11 cellular contexts compared by ENCODE assay signal in the genomic region with DNA sequence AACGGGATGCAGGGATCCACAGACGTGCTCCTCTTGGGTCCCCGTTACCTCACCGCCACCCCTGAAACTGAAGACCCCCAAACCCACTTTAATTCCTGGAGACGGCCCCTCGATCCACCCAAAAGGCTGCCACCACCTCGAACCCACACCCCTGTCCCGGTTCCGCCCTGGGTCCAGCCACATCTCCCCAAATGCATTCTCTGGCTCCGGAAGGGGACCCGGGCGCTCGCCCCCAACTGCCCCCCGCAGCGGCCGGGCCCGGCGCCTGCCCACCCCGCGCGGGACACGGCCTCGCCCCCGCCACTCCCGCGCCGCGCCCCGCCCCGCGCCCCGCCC. TPM values are rescaled to one million over a fixed set of nuclear protein-coding genes. Genes with fewer than 3 reads are reported as not detected.
A peak's percentile ranks its signal among the peaks of the same experiment; 100 is the strongest.
DNase-seq lines count a peak whose midpoint lies in the region; ATAC-seq, FAIRE-seq and TF ChIP-seq lines count a peak whose summit lies in the region.
"Had no signal": no experiment of that assay in that cellular context is flagged by ENCODE, and none has a peak within 500 bp of the region (broad histone marks: within the 10 kb centered on the region; RNA-seq: fewer than 3 reads in every experiment).

No MANE protein-coding gene starts in this region.

- no peaks in the 10 kb centered on the region for H3K9me3 Mint-ChIP-seq in natural killer cell treated with Interleukin-12 subunit alpha and Interleukin-12 subunit beta and Interleukin-15 and Interleukin-18, amount 100 ng/mL, for 72 hours

- H3K18ac ChIP-seq in trophoblast cell (ENCODE audit: low read length) = no peak overlapping the region

- no peak overlapping the region for H3K14ac ChIP-seq in trophoblast cell (ENCODE audit: low read length)

- H3K4ac ChIP-seq in trophoblast cell (ENCODE audit: low read depth, low read length) = no peak overlapping the region

- H2BK12ac ChIP-seq in trophoblast cell (ENCODE audit: low read length) = no peak overlapping the region

- no peak overlapping the region for H3K23ac ChIP-seq in trophoblast cell (ENCODE audit: low read length)

- H3K27ac Mint-ChIP-seq in natural killer cell treated with Interleukin-12 subunit alpha and Interleukin-12 subunit beta and Interleukin-15 and Interleukin-18, amount 100 ng/mL, for 72 hours = no peak overlapping the region

- no peak overlapping the region for H2BK120ac ChIP-seq in trophoblast cell (ENCODE audit: insufficient read depth, low read length, poor library complexity)

- peaks cover 10% of the 10 kb centered on the region for H3K79me2 ChIP-seq in trophoblast cell (ENCODE audit: control insufficient read depth, insufficient read depth, low read length, poor library complexity)

- TF ChIP-seq CTCF in A673 (conservative IDR thresholded peaks at IDR 0.05; ENCODE audit: low read depth, low read length) (no peak), RWPE1 (conservative IDR thresholded peaks at IDR 0.05; ENCODE audit: low read depth) (no peak)

- H3K36me3 ChIP-seq in A673 (ENCODE audit: insufficient read depth, low read length, poor library complexity, severe bottlenecking) = no peaks in the 10 kb centered on the region
- no peaks in the 10 kb centered on the region for H3K36me3 ChIP-seq in esophagus (ENCODE audit: control insufficient read depth in 2 of 2, insufficient read depth in 2 of 2, low read length in 1 of 2)
- H3K36me3 ChIP-seq in trophoblast cell (ENCODE audit: control insufficient read depth in 1 of 2, insufficient read depth in 2 of 2, low read length in 2 of 2) = no peaks in the 10 kb centered on the region

- no peaks in the 10 kb centered on the region for H3K36me3 Mint-ChIP-seq in natural killer cell treated with Interleukin-12 subunit alpha and Interleukin-12 subunit beta and Interleukin-15 and Interleukin-18, amount 100 ng/mL, for 72 hours

- H3K4me3 Mint-ChIP-seq in natural killer cell treated with Interleukin-12 subunit alpha and Interleukin-12 subunit beta and Interleukin-15 and Interleukin-18, amount 100 ng/mL, for 72 hours = no peak overlapping the region

- no TSS peak for BruUV-seq in A673 (replicated peaks; lab: Mats Ljungman, UMichigan)

- H2AFZ ChIP-seq in trophoblast cell (ENCODE audit: insufficient read depth, low read length, poor library complexity) = no peak overlapping the region

- no peak for TF ChIP-seq POLR2A in H54 (IDR thresholded peaks at IDR 0.05; ENCODE audit: low read depth, low read length)

- no peak overlapping the region for H4K12ac ChIP-seq in trophoblast cell (ENCODE audit: low read depth, low read length)

- CTCF ChIA-PET in A673 (lab: Charles Lee) = interaction anchor here (1.3 kb wide), 1 partner anchor 58 kb away, joined by 4 read pairs; no protein-coding TSS in a partner anchor
- CTCF ChIA-PET in RWPE1 (lab: Yijun Ruan, JAX) = interaction anchor here (0.6 to 1.1 kb wide), 2 partner anchors 58 to 61 kb away, joined by 4 read pairs; no protein-coding TSS in a partner anchor

- POLR2A ChIA-PET in A673 (lab: Charles Lee; ENCODE audit: low non-redundant PET) (interaction anchor here (0.6 kb wide), 1 partner anchor 23 kb away, joined by 3 read pairs; no protein-coding TSS in a partner anchor), RWPE1 (lab: Yijun Ruan, JAX; ENCODE audit: low non-redundant PET) (interaction anchor here (0.8 kb wide), 1 partner anchor 31 kb away, joined by 4 read pairs; no protein-coding TSS in a partner anchor)

- H3K27ac ChIP-seq in A673 (ENCODE audit: low read depth, low read length, poor library complexity, severe bottlenecking) (no peak overlapping the region), RWPE1 (peak overlapping the region; percentile 98), esophagus (ENCODE audit: low read depth in 2 of 2, low read length in 1 of 2) (peak overlapping the region; percentile 13 to 60), trophoblast cell (ENCODE audit: low read depth, low read length) (no peak overlapping the region)

- H2AK5ac ChIP-seq in trophoblast cell (ENCODE audit: low read length) = no peak overlapping the region

- no peak overlapping the region for H2BK5ac ChIP-seq in trophoblast cell (ENCODE audit: low read depth, low read length, poor library complexity)

- H3K9me3 ChIP-seq in A673 (ENCODE audit: low read depth, low read length, poor library complexity, severe bottlenecking) = no peaks in the 10 kb centered on the region
- H3K9me3 ChIP-seq in esophagus (ENCODE audit: control insufficient read depth in 2 of 2, insufficient read depth in 1 of 2, low read depth in 1 of 2, low read length in 1 of 2) = no peaks in the 10 kb centered on the region
- H3K9me3 ChIP-seq in trophoblast cell (ENCODE audit: insufficient read depth, low read depth, low read length) = peaks cover 3% of the 10 kb centered on the region

- no peak for DNase-seq in A673 (ENCODE audit: low spot score)
- no peak for DNase-seq in RWPE1 (ENCODE audit: low spot score)
- DNase-seq in trophoblast cell = no peak
- DNase-seq in natural killer cell treated with Interleukin-12 subunit alpha and Interleukin-12 subunit beta and Interleukin-15 and Interleukin-18, amount 100 ng/mL, for 72 hours (ENCODE audit: low spot score) = no peak
- DNase-seq in activated gamma-delta T cell treated with Interleukin-2 at 50 U/mL for 16 hours = no peak
- no peak for DNase-seq in H54 (ENCODE audit: insufficient read length, low spot score)
- no peak for DNase-seq in AG08396 (ENCODE audit: low spot score)
- DNase-seq: dermis blood vessel endothelial cell, NCI-H748 treated with DMSO at 0.1 percent for 48 hours, T1000 had no signal

- H4K8ac ChIP-seq in trophoblast cell (ENCODE audit: low read depth, low read length) = no peak overlapping the region

- peaks cover 0 to 5% of the 10 kb centered on the region in 2 donors for H3K4me1 Mint-ChIP-seq in natural killer cell treated with Interleukin-12 subunit alpha and Interleukin-12 subunit beta and Interleukin-15 and Interleukin-18, amount 100 ng/mL, for 72 hours (ENCODE audit: low read depth in 2 of 2)

- H3K4me2 ChIP-seq in trophoblast cell (ENCODE audit: low read length) = peak overlapping the region; percentile 24

- H3K79me1 ChIP-seq in trophoblast cell (ENCODE audit: low read length) = peaks cover 17% of the 10 kb centered on the region

- H3K27me3 ChIP-seq in A673 (replicated peaks; ENCODE audit: insufficient read depth, low read depth, low read length, poor library complexity) (peaks cover 7% of the 10 kb centered on the region), esophagus (ENCODE audit: control insufficient read depth in 1 of 2, insufficient read depth in 2 of 2, low read length in 2 of 2) (peaks cover 0 to 5% of the 10 kb centered on the region in 2 donors), trophoblast cell (ENCODE audit: insufficient read depth, low read length) (no peaks in the 10 kb centered on the region)

- WGBS in esophagus, 2 donors = 5 to 8% methylated on average over 26 to 32 of the region's 32 CpGs
- WGBS in trophoblast cell (ENCODE audit: extremely low coverage, insufficient coverage, insufficient read length) = no CpG with 5 or more reads among the region's 32 CpGs

- H3K4me1 ChIP-seq in A673 (ENCODE audit: insufficient read depth, low read length, poor library complexity, severe bottlenecking) = peaks cover 27% of the 10 kb centered on the region
- H3K4me1 ChIP-seq in esophagus (ENCODE audit: control insufficient read depth in 2 of 2, insufficient read depth in 2 of 2, low read length in 1 of 2) = peaks cover 3 to 16% of the 10 kb centered on the region in 2 donors
- H3K4me1 ChIP-seq in trophoblast cell (ENCODE audit: control insufficient read depth in 1 of 2, insufficient read depth in 2 of 2, low read length in 2 of 2) = peaks cover 13 to 25% of the 10 kb centered on the region in 2 experiments

- H3K4me3 ChIP-seq in A673 (ENCODE audit: low read depth, low read length, poor library complexity, severe bottlenecking) = peak overlapping the region; percentile 33
- peak overlapping the region in 1 of 2 donors; percentile 18 for H3K4me3 ChIP-seq in esophagus (ENCODE audit: low read depth in 1 of 2, low read length in 2 of 2)
- H3K4me3 ChIP-seq in trophoblast cell (ENCODE audit: low read depth, low read length) = no peak overlapping the region

- H3K9ac ChIP-seq in trophoblast cell (ENCODE audit: low read length) = no peak overlapping the region

- intact Hi-C loops in A673 (cut with micrococcal nuclease; ENCODE audit: unreplicated experiment) = no loop called here

- no peak for FAIRE-seq in H54 (lab: Jason Lieb, UNC)

- no peak for ATAC-seq in natural killer cell treated with Interleukin-12 subunit alpha and Interleukin-12 subunit beta and Interleukin-15 and Interleukin-18, amount 100 ng/mL, for 72 hours

- peaks cover 6 to 10% of the 10 kb centered on the region in 2 donors for H3K27me3 Mint-ChIP-seq in natural killer cell treated with Interleukin-12 subunit alpha and Interleukin-12 subunit beta and Interleukin-15 and Interleukin-18, amount 100 ng/mL, for 72 hours

- peak overlapping the region; percentile 15 for H4K91ac ChIP-seq in trophoblast cell (ENCODE audit: low read depth, low read length)

RNA-seq across cellular contexts. Expression of gene FSTL3, which starts 0.2 kb away (rescaled TPM):
- 5.9 and 6.0 TPM in 2 replicates for total RNA-seq in A673 (2021)
- polyA plus RNA-seq in esophagus = 1 to 10 TPM; 5.9 to 7.8 TPM
- polyA plus RNA-seq in trophoblast cell (2013) = 15.0 and 16.0 TPM in 2 replicates
- 1 to 10 TPM; 1.7 to 3.6 TPM for total RNA-seq in natural killer cell treated with Interleukin-12 subunit alpha and Interleukin-12 subunit beta and Interleukin-15 and Interleukin-18, amount 100 ng/mL, for 72 hours

RNA-seq across cellular contexts. Expression of gene RNF126, which starts 13.0 kb away (rescaled TPM):
- 90.2 and 93.3 TPM in 2 replicates for total RNA-seq in A673 (2021)
- 10 to 100 TPM; 38.4 to 61.5 TPM for polyA plus RNA-seq in esophagus
- polyA plus RNA-seq in trophoblast cell (2013) = 70.7 and 73.5 TPM in 2 replicates
- 100 to 1,000 TPM in 1 of 2 donors, 10 to 100 TPM in 1; 77.7 to 138 TPM for total RNA-seq in natural killer cell treated with Interleukin-12 subunit alpha and Interleukin-12 subunit beta and Interleukin-15 and Interleukin-18, amount 100 ng/mL, for 72 hours

RNA-seq across cellular contexts. Expression of gene PRSS57, which starts 19.3 kb away (rescaled TPM):
- not detected in 2 replicates for total RNA-seq in A673 (2021)
- polyA plus RNA-seq in esophagus = not detected
- 0.04 TPM in 1 of 2 replicates, not detected in the other for polyA plus RNA-seq in trophoblast cell (2013)
- total RNA-seq in natural killer cell treated with Interleukin-12 subunit alpha and Interleukin-12 subunit beta and Interleukin-15 and Interleukin-18, amount 100 ng/mL, for 72 hours = 1 to 10 TPM in 1 of 2 donors, not detected in 1; 1.4 TPM
- total RNA-seq: dermis blood vessel endothelial cell had no signal

RNA-seq across cellular contexts. Expression of gene PALM, which starts 32.8 kb away (rescaled TPM):
- total RNA-seq in A673 (2021) = 21.2 and 40.3 TPM in 2 replicates
- polyA plus RNA-seq in esophagus = 1 to 10 TPM; 4.8 to 7.6 TPM
- 11.3 and 12.7 TPM in 2 replicates for polyA plus RNA-seq in trophoblast cell (2013)
- not detected for total RNA-seq in natural killer cell treated with Interleukin-12 subunit alpha and Interleukin-12 subunit beta and Interleukin-15 and Interleukin-18, amount 100 ng/mL, for 72 hours

RNA-seq across cellular contexts. Expression of gene FGF22, which starts 36.3 kb away (rescaled TPM):
- total RNA-seq in A673 (2021) = 0.19 and 0.57 TPM in 2 replicates
- polyA plus RNA-seq in esophagus = under 1 TPM; 0.53 to 0.86 TPM
- polyA plus RNA-seq in trophoblast cell (2013) = 0.47 and 0.48 TPM in 2 replicates
- not detected for total RNA-seq in natural killer cell treated with Interleukin-12 subunit alpha and Interleukin-12 subunit beta and Interleukin-15 and Interleukin-18, amount 100 ng/mL, for 72 hours
- total RNA-seq: dermis blood vessel endothelial cell had no signal

Comparison
In these comparisons a context has a peak if more than half of its experiments do, and no peak if none do; other contexts are left out.
1. H3K27ac ChIP-seq: peak in RWPE1 (single experiment) and esophagus (2 of 2); none in A673 (single experiment) and trophoblast cell (single experiment).